In genomic region chr19:45187421-45188100, GRCh38 we compare ENCODE assay signal across 6 cellular contexts. TPM values are rescaled to one million over a fixed set of nuclear protein-coding genes. Genes with fewer than 3 reads are reported as not detected.
A peak's percentile ranks its signal among the peaks of the same experiment; 100 is the strongest.
DNase-seq lines count a peak whose midpoint lies in the region; TF ChIP-seq lines count a peak whose summit lies in the region.

No MANE protein-coding gene starts in this region.

- H3K79me2 ChIP-seq in OCI-LY7 (ENCODE audit: insufficient read depth, low read depth, low read length): no peaks in the 10 kb centered on the region

- H4K20me1 ChIP-seq in OCI-LY7 (ENCODE audit: insufficient read depth, low read length): no peaks in the 10 kb centered on the region

- H2AFZ ChIP-seq in OCI-LY7 (ENCODE audit: low read length): peak overlapping the region; percentile 10; the same call in 1 of the 2 replicates

- no peak for TF ChIP-seq EP300 in ovary (IDR thresholded peaks at IDR 0.05)

- H3K9me3 ChIP-seq in OCI-LY7 (ENCODE audit: low read length): no peaks in the 10 kb centered on the region
- H3K9me3 ChIP-seq in left ventricle myocardium inferior (replicated peaks): no peaks in the 10 kb centered on the region
- no peaks in the 10 kb centered on the region for H3K9me3 ChIP-seq in ovary

- intact Hi-C loops in OCI-LY7 (cut with micrococcal nuclease; ENCODE audit: unreplicated experiment) (loop anchor here (2.0 to 5.0 kb wide), 2 partner anchors 151 to 285 kb away; no protein-coding TSS in a partner anchor), left ventricle myocardium inferior (cut with micrococcal nuclease) (no loop called here), ovary (cut with DNase I) (loop anchor here in 1 of 4 donors (2.0 kb wide), 1 partner anchor 65 kb away; no protein-coding TSS in a partner anchor)

- H3K27me3 ChIP-seq in left ventricle myocardium inferior (ENCODE audit: low read depth): no peaks in the 10 kb centered on the region
- H3K27me3 ChIP-seq in ovary: no peaks in the 10 kb centered on the region

- BruUV-seq in OCI-LY7 (replicated peaks; lab: Mats Ljungman, UMichigan): no TSS peak

- DNase-seq in DMS 273 (lab: John Stamatoyannopoulos, UW; ENCODE audit: unreplicated experiment) (peak; percentile 69), DMS 273 treated with DMSO at 0.1 percent for 48 hours (lab: John Stamatoyannopoulos, UW) (no peak), OCI-LY7 (ENCODE audit: low spot score) (peak; percentile 83), left ventricle myocardium inferior (no peak), pons (ENCODE audit: low spot score) (no peak), ovary (no peak)

- 57 to 59% (median 57%) methylated on average over 12 of the region's 12 CpGs for WGBS in ovary, 3 donors

- H3K4me2 ChIP-seq in OCI-LY7 (ENCODE audit: low read length): peak overlapping the region; percentile 40; the same call in 1 of the 2 replicates

- TF ChIP-seq POLR2A in ovary (IDR thresholded peaks at IDR 0.05): no peak

- CTCF ChIA-PET in OCI-LY7 (lab: Charles Lee; ENCODE audit: unreplicated experiment): no interaction called here

- H3K36me3 ChIP-seq in OCI-LY7 (ENCODE audit: insufficient read depth, low read length) (no peaks in the 10 kb centered on the region), left ventricle myocardium inferior (no peaks in the 10 kb centered on the region), ovary (no peaks in the 10 kb centered on the region)

- no peaks in the 10 kb centered on the region for H3K9me2 ChIP-seq in OCI-LY7 (ENCODE audit: insufficient read depth, low read length)

- H3K4me1 ChIP-seq in OCI-LY7 (ENCODE audit: insufficient read depth, low read length, poor library complexity, severe bottlenecking) (peaks cover 8% of the 10 kb centered on the region), left ventricle myocardium inferior (no peaks in the 10 kb centered on the region), ovary (ENCODE audit: insufficient read depth) (no peaks in the 10 kb centered on the region)

- POLR2A ChIA-PET in OCI-LY7 (lab: Charles Lee): no interaction called here

- no peak overlapping the region for H3K4me3 ChIP-seq in OCI-LY7 (ENCODE audit: low read depth, low read length, poor library complexity, severe bottlenecking)
- no peak overlapping the region for H3K4me3 ChIP-seq in left ventricle myocardium inferior
- H3K4me3 ChIP-seq in ovary: no peak overlapping the region

- TF ChIP-seq CTCF in OCI-LY7 (conservative IDR thresholded peaks at IDR 0.05; ENCODE audit: low read length) (peak; percentile 87), left ventricle myocardium inferior (IDR thresholded peaks at IDR 0.05; ENCODE audit: borderline replicate concordance) (peak; percentile 65), ovary (IDR thresholded peaks at IDR 0.05) (no peak)

- H3K27ac ChIP-seq in OCI-LY7 (ENCODE audit: low read depth, low read length, poor library complexity, severe bottlenecking): no peak overlapping the region
- H3K27ac ChIP-seq in left ventricle myocardium inferior (replicated peaks): no peak overlapping the region
- H3K27ac ChIP-seq in ovary: no peak overlapping the region

RNA-seq across cellular contexts. Expression of gene BLOC1S3, which starts 9.0 kb away (rescaled TPM):
- total RNA-seq in OCI-LY7 (2014; rRNA removed; shearing (Covaris generic)): 8.1 and 9.7 TPM in 2 replicates
- total RNA-seq in OCI-LY7 (2022): 13.8 and 15.4 TPM in 2 replicates
- total RNA-seq in left ventricle myocardium inferior: 3.5 TPM
- total RNA-seq in ovary: 10 to 100 TPM in 4 of 7 donors, 1 to 10 TPM in 3; 4.1 to 12.6 (median 11.9) TPM
- polyA plus RNA-seq in ovary: 10 to 100 TPM in 1 of 2 donors, 1 to 10 TPM in 1; 5.2 to 11.3 TPM

RNA-seq across cellular contexts. Expression of gene TRAPPC6A, which starts 9.5 kb away (rescaled TPM):
- 50.5 and 55.6 TPM in 2 replicates for total RNA-seq in OCI-LY7 (2014; rRNA removed; shearing (Covaris generic))
- total RNA-seq in OCI-LY7 (2022) (70.9 and 81.9 TPM in 2 replicates), left ventricle myocardium inferior (15.8 TPM), ovary (10 to 100 TPM; 14.2 to 32.9 (median 23.4) TPM)
- 10 to 100 TPM in 1 of 2 donors, 1 to 10 TPM in 1; 1.8 to 33.7 TPM for polyA plus RNA-seq in ovary

RNA-seq across cellular contexts. Expression of gene NKPD1, which starts 26.8 kb away (rescaled TPM):
- 0.50 and 1.0 TPM in 2 replicates for total RNA-seq in OCI-LY7 (2014; rRNA removed; shearing (Covaris generic))
- 1.00 and 1.0 TPM in 2 replicates for total RNA-seq in OCI-LY7 (2022)
- total RNA-seq in left ventricle myocardium inferior: 0.05 TPM
- under 1 TPM; 0.15 to 0.57 (median 0.20) TPM for total RNA-seq in ovary
- under 1 TPM in 1 of 2 donors, not detected in 1; 0.11 TPM for polyA plus RNA-seq in ovary

RNA-seq across cellular contexts. Expression of gene EXOC3L2, which starts 57.6 kb away (rescaled TPM):
- not detected in 2 replicates for total RNA-seq in OCI-LY7 (2014; rRNA removed; shearing (Covaris generic))
- total RNA-seq in OCI-LY7 (2022): not detected in 2 replicates
- 1.8 TPM for total RNA-seq in left ventricle myocardium inferior
- total RNA-seq in ovary: 1 to 10 TPM in 5 of 7 donors, under 1 TPM in 1, not detected in 1; 0.80 to 3.2 (median 1.4) TPM
- polyA plus RNA-seq in ovary: 1 to 10 TPM in 1 of 2 donors, under 1 TPM in 1; 0.63 to 1.4 TPM

Comparison
In these comparisons a context has a peak if more than half of its experiments do, and no peak if none do; other contexts are left out.
1. DNase-seq: peak in DMS 273 (single experiment) and OCI-LY7 (single experiment); none in DMS 273 treated with DMSO at 0.1 percent for 48 hours (single experiment), left ventricle myocardium inferior (single experiment), pons (single experiment) and ovary (0 of 5).
2. CTCF ChIP-seq: peak in OCI-LY7 (single experiment) and left ventricle myocardium inferior (single experiment); none in ovary (0 of 3).